9 cellular contexts compared by ENCODE assay signal in the genomic region with DNA sequence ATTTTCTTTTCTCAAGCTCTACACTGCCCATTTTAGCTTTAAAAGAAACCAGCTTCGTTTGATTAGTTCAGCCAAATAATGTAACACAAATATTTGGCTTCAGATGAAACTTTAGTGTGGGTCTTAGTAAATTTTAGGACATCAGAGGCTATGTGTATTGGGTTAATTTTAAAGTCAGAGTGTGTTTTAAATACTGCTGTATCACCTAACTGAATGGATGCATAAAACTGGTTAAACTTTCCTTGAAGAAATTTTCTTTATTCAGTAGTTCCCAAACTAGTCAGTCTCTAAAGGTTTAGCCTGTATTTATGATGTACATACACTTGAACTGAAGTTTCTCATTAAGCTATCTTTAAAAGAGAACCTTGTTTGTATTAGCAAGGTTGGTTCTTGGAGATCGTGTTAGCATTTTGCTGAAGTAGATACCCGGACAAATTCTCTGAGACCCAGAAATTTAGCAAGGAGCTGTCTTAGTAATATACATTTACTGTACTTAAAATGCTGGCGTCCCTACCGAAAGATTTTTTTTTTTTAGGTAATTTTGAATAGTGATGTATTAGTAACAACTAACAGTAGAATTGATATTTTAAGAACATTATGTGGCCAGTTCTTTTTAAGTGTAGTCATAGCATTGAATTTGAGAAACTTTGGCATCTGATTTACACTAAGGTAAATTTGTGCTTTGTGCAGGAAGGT. TPM values are rescaled to one million over a fixed set of nuclear protein-coding genes. Genes with fewer than 3 reads are reported as not detected.
DNase-seq lines count a peak whose midpoint lies in the region; FAIRE-seq and TF ChIP-seq lines count a peak whose summit lies in the region.
"Had no signal": no experiment of that assay in that cellular context is flagged by ENCODE, and none has a peak within 500 bp of the region (broad histone marks: within the 10 kb centered on the region; RNA-seq: fewer than 3 reads in every experiment).

No MANE protein-coding gene starts in this region.

- H3K9ac ChIP-seq in OCI-LY3 (ENCODE audit: low read length) = peak overlapping the region; percentile 98
- H3K9ac ChIP-seq in endothelial cell of umbilical vein (replicated peaks; ENCODE audit: extremely low read depth, insufficient read depth, low read length) = peak overlapping the region; percentile 96
- no peak overlapping the region for H3K9ac ChIP-seq in trophoblast cell (ENCODE audit: low read length)

- no peak overlapping the region for H4K12ac ChIP-seq in trophoblast cell (ENCODE audit: low read depth, low read length)

- peaks cover 24% of the 10 kb centered on the region for H3K79me1 ChIP-seq in trophoblast cell (ENCODE audit: low read length)

- H3K4me2 ChIP-seq in OCI-LY3 (ENCODE audit: low read length) = peak overlapping the region; percentile 79
- peak overlapping the region; percentile 98 for H3K4me2 ChIP-seq in endothelial cell of umbilical vein (ENCODE audit: insufficient read depth, low read length)
- peak overlapping the region; percentile 81 for H3K4me2 ChIP-seq in trophoblast cell (ENCODE audit: low read length)

- WGBS in trophoblast cell (ENCODE audit: extremely low coverage, insufficient coverage, insufficient read length) = no CpG with 5 or more reads among the region's 5 CpGs

- H4K8ac ChIP-seq in trophoblast cell (ENCODE audit: low read depth, low read length) = no peak overlapping the region

- H3K79me2 ChIP-seq in OCI-LY3 (ENCODE audit: low read length) (peaks cover 73% of the 10 kb centered on the region), endothelial cell of umbilical vein (ENCODE audit: control insufficient read depth, insufficient read depth, low read length) (peaks cover 67% of the 10 kb centered on the region), trophoblast cell (ENCODE audit: control insufficient read depth, insufficient read depth, low read length, poor library complexity) (peaks cover 16% of the 10 kb centered on the region)

- H3K4ac ChIP-seq in trophoblast cell (ENCODE audit: low read depth, low read length) = no peak overlapping the region

- H3K4me1 ChIP-seq in OCI-LY3 (ENCODE audit: low read length) (peaks cover 42% of the 10 kb centered on the region), endothelial cell of umbilical vein (ENCODE audit: control insufficient read depth, extremely low read depth, insufficient read depth, low read length) (peaks cover 30% of the 10 kb centered on the region), trophoblast cell (ENCODE audit: control insufficient read depth in 1 of 2, insufficient read depth in 2 of 2, low read length in 2 of 2) (no peaks in the 10 kb centered on the region)

- DNase-seq in ELR (ENCODE audit: low read depth) (peak; percentile 25), endothelial cell of umbilical vein (ENCODE audit: low read depth, low spot score) (peak; percentile 51), trophoblast cell (no peak), head of caudate nucleus (no peak), NCI-H2107 (lab: John Stamatoyannopoulos, UW) (no peak), NCI-H345 (lab: John Stamatoyannopoulos, UW) (no peak)
- no peak for DNase-seq in stimulated activated CD8-positive, alpha-beta memory T cell treated with anti-CD3 and anti-CD28 coated beads, Interleukin-4, amount 100 ng/mL, for 48 hours

- TF ChIP-seq CTCF in OCI-LY3 (IDR thresholded peaks at IDR 0.05; ENCODE audit: low read depth, low read length) = no peak
- TF ChIP-seq CTCF in endothelial cell of umbilical vein (IDR thresholded peaks at IDR 0.05; ENCODE audit: extremely low read depth in 1 of 2, insufficient read depth in 1 of 2, low read depth in 1 of 2, low read length in 2 of 2) = no peak

- CTCF ChIA-PET in endothelial cell of umbilical vein (lab: Charles Lee) = interaction anchor here (0.7 to 6.7 kb wide), 3 partner anchors 89 to 1793 kb away, joined by 3 to 59 read pairs (median 43); no protein-coding TSS in a partner anchor

- H3K27me3 ChIP-seq in OCI-LY3 (ENCODE audit: low read depth, low read length) (no peaks in the 10 kb centered on the region), endothelial cell of umbilical vein (ENCODE audit: control insufficient read depth in 2 of 2, insufficient read depth in 2 of 2, low read length in 2 of 2) (no peaks in the 10 kb centered on the region), trophoblast cell (ENCODE audit: insufficient read depth, low read length) (no peaks in the 10 kb centered on the region)

- H4K20me1 ChIP-seq in OCI-LY3 (ENCODE audit: insufficient read depth, low read length) = peaks cover 46% of the 10 kb centered on the region
- peaks cover 6% of the 10 kb centered on the region for H4K20me1 ChIP-seq in endothelial cell of umbilical vein (replicated peaks; ENCODE audit: control insufficient read depth, extremely low read depth, insufficient read depth, low read length)

- no peak overlapping the region for H3K18ac ChIP-seq in trophoblast cell (ENCODE audit: low read length)

- FAIRE-seq in endothelial cell of umbilical vein (lab: Jason Lieb, UNC) = no peak
- FAIRE-seq: colon had no signal

- H2AK5ac ChIP-seq in trophoblast cell (ENCODE audit: low read length) = no peak overlapping the region

- H3K27ac ChIP-seq in OCI-LY3 (ENCODE audit: low read length) (peak overlapping the region; percentile 95), endothelial cell of umbilical vein (ENCODE audit: insufficient read depth, low read depth, low read length) (peak overlapping the region; percentile 59), trophoblast cell (ENCODE audit: low read depth, low read length) (no peak overlapping the region)

- peak overlapping the region; percentile 97 for H3K4me3 ChIP-seq in OCI-LY3 (ENCODE audit: low read length)
- peak overlapping the region; percentile 62 to 98 (median 81) for H3K4me3 ChIP-seq in endothelial cell of umbilical vein (replicated peaks in 1 of 3; ENCODE audit: insufficient read depth in 1 of 3, low read depth in 1 of 3, low read length in 3 of 3)
- H3K4me3 ChIP-seq in trophoblast cell (ENCODE audit: low read depth, low read length) = no peak overlapping the region

- H2AFZ ChIP-seq in OCI-LY3 (ENCODE audit: low read depth, low read length) (no peak overlapping the region), endothelial cell of umbilical vein (ENCODE audit: low read depth, low read length) (no peak overlapping the region), trophoblast cell (ENCODE audit: insufficient read depth, low read length, poor library complexity) (no peak overlapping the region)

- dilution Hi-C loops in endothelial cell of umbilical vein (cut with MboI; ENCODE audit: extremely low pct_ligation_motif_present, low sequenced_read_pairs) = no loop called here

- H3K36me3 ChIP-seq in OCI-LY3 (replicated peaks; ENCODE audit: low read depth, low read length) (peaks cover 3% of the 10 kb centered on the region), endothelial cell of umbilical vein (ENCODE audit: control insufficient read depth in 2 of 2, extremely low read depth in 1 of 2, insufficient read depth in 2 of 2, low read length in 2 of 2) (no peaks in the 10 kb centered on the region), trophoblast cell (ENCODE audit: control insufficient read depth in 1 of 2, insufficient read depth in 2 of 2, low read length in 2 of 2) (no peaks in the 10 kb centered on the region)

- intact Hi-C loops in endothelial cell of umbilical vein (cut with micrococcal nuclease) = loop anchor here (5.0 to 10.0 kb wide), 6 partner anchors 87 to 1060 kb away; no protein-coding TSS in a partner anchor
- intact Hi-C loops in head of caudate nucleus (cut with DNase I) = loop anchor here (5.0 kb wide), 1 partner anchor 58 kb away; no protein-coding TSS in a partner anchor

- no peak overlapping the region for H3K14ac ChIP-seq in trophoblast cell (ENCODE audit: low read length)

- no peaks in the 10 kb centered on the region for H3K9me1 ChIP-seq in endothelial cell of umbilical vein (replicated peaks; ENCODE audit: control insufficient read depth, extremely low read depth, insufficient read depth, low read length)

- no peak overlapping the region for H2BK12ac ChIP-seq in trophoblast cell (ENCODE audit: low read length)

- no peak for TF ChIP-seq POLR2A in endothelial cell of umbilical vein (IDR thresholded peaks at IDR 0.05; ENCODE audit: low read depth, low read length)

- no peak overlapping the region for H2BK5ac ChIP-seq in trophoblast cell (ENCODE audit: low read depth, low read length, poor library complexity)

- no TSS peak for BruUV-seq in endothelial cell of umbilical vein (replicated peaks; lab: Mats Ljungman, UMichigan)

- no peak overlapping the region for H4K91ac ChIP-seq in trophoblast cell (ENCODE audit: low read depth, low read length)

- H3K23ac ChIP-seq in trophoblast cell (ENCODE audit: low read length) = no peak overlapping the region

- H3K9me3 ChIP-seq in OCI-LY3 (ENCODE audit: insufficient read depth, low read length) (no peaks in the 10 kb centered on the region), endothelial cell of umbilical vein (replicated peaks; ENCODE audit: control insufficient read depth, insufficient read depth, low read length) (no peaks in the 10 kb centered on the region), trophoblast cell (ENCODE audit: insufficient read depth, low read depth, low read length) (no peaks in the 10 kb centered on the region)

- no peak overlapping the region for H2BK120ac ChIP-seq in trophoblast cell (ENCODE audit: insufficient read depth, low read length, poor library complexity)

- POLR2A ChIA-PET in endothelial cell of umbilical vein (lab: Charles Lee) = interaction anchor here (0.6 kb wide), 1 partner anchor 8 kb away, joined by 4 read pairs; no protein-coding TSS in a partner anchor

TF ChIP-seq in endothelial cell of umbilical vein, 7 proteins besides CTCF, POLR2A, EP300 and RAD21:
- TF ChIP-seq MYC (IDR thresholded peaks at IDR 0.05; ENCODE audit: low read depth, low read length) (no peak), MAX (IDR thresholded peaks at IDR 0.05; ENCODE audit: insufficient read depth, insufficient read length) (no peak), FOS (IDR thresholded peaks at IDR 0.05; ENCODE audit: borderline replicate concordance, insufficient read depth, low read length) (no peak)

RNA-seq across cellular contexts. Expression of gene DIPK2A, which starts 2.7 kb away (rescaled TPM):
- total RNA-seq in endothelial cell of umbilical vein = 40.6 and 43.0 TPM in 2 replicates
- polyA plus RNA-seq in endothelial cell of umbilical vein = 18.9 and 50.7 TPM in 2 replicates
- 19.5 and 22.7 TPM in 2 replicates for polyA plus RNA-seq in endothelial cell of umbilical vein (2011; cell fraction: cytosol; rRNA removed)
- 15.9 and 17.5 TPM in 2 replicates for polyA plus RNA-seq in endothelial cell of umbilical vein (2011; cell fraction: nucleus; rRNA removed)
- 16.7 and 31.3 TPM in 2 replicates for polyA plus RNA-seq in endothelial cell of umbilical vein (2012)
- polyA minus RNA-seq in endothelial cell of umbilical vein = 84.8 and 114 TPM in 2 replicates
- 40.4 TPM for polyA minus RNA-seq in endothelial cell of umbilical vein (2011; cell fraction: cytosol; rRNA and poly(A)+ RNA removed)
- 64.6 and 76.7 TPM in 2 replicates for polyA minus RNA-seq in endothelial cell of umbilical vein (2011; cell fraction: nucleus; rRNA and poly(A)+ RNA removed)
- 11.2 and 11.6 TPM in 2 replicates for polyA plus RNA-seq in trophoblast cell (2013)

Comparison
In these comparisons a context has a peak if more than half of its experiments do, and no peak if none do; other contexts are left out.
1. DNase-seq: peak in ELR (single experiment) and endothelial cell of umbilical vein (single experiment); none in trophoblast cell (0 of 2), head of caudate nucleus (0 of 42), stimulated activated CD8-positive, alpha-beta memory T cell treated with anti-CD3 and anti-CD28 coated beads, Interleukin-4, amount 100 ng/mL, for 48 hours (single experiment), NCI-H2107 (single experiment) and NCI-H345 (single experiment).
2. Peak in every context shown above with its lines, with median percentiles within 50 percentile points of each other: H3K4me2 ChIP-seq.